ENCODE assay signal across 32 cellular contexts in the genomic region with DNA sequence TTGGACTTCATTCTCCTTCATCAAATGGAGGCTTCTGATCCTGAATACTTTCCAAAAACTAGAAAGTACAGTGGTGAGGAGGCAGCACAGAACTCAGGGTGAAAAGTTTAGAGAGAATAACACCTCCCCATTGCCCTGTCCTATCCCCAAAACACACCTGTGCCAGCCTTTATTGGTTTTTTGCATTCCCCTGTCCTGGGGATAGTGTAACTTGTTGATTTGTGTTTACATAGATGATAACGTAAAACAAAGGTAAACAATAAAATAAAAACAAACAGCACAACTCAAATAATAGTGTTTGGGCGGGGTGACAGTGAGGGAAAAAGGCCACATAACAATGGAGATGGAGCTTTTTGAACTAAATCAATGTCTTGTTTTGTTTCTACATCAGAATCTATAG.
"Had no signal": no experiment of that assay in that cellular context is flagged by ENCODE, and none has a peak within 500 bp of the region (broad histone marks: within the 10 kb centered on the region; RNA-seq: fewer than 3 reads in every experiment).

No MANE protein-coding gene starts in this region.

- H3K27ac ChIP-seq: adrenal gland, ascending aorta, body of pancreas, brain microvascular endothelial cell, breast epithelium, cardiac muscle cell had no signal

- H3K27me3 ChIP-seq: adrenal gland, ascending aorta, body of pancreas, brain microvascular endothelial cell, breast epithelium, cardiac muscle cell had no signal

- ATAC-seq: activated naive CD4-positive, alpha-beta T cell treated with anti-CD3 and anti-CD28 coated beads, Interleukin-2, amount 50 U/mL, for 72 hours; activated naive CD8-positive, alpha-beta T cell treated with anti-CD3 and anti-CD28 coated beads, Interleukin-2, amount 50 U/mL, for 24 hours; activated T-cell treated with anti-CD3 and anti-CD28 coated beads, Interleukin-2, amount 50 U/mL, for 4 hours; activated T-cell treated with anti-CD3 and anti-CD28 coated beads, Interleukin-2, amount 50 U/mL, for 72 hours; activated T-helper 17 cell treated with anti-CD3 and anti-CD28 coated beads, Interleukin-2, amount 50 U/mL, for 72 hours; body of pancreas had no signal

- DNase-seq: activated effector memory CD4-positive, alpha-beta T cell treated with anti-CD3 and anti-CD28 coated beads, Interleukin-2, amount 50 U/mL, for 16 hours; activated effector memory CD4-positive, alpha-beta T cell treated with Interleukin-2 at 50 U/mL for 16 hours; activated gamma-delta T cell; activated gamma-delta T cell treated with Interleukin-2 at 50 U/mL for 16 hours; activated naive CD4-positive, alpha-beta T cell; activated naive CD4-positive, alpha-beta T cell treated with anti-CD3 and anti-CD28 coated beads for 36 hours; activated naive CD4-positive, alpha-beta T cell treated with anti-CD3 and anti-CD28 coated beads, Interleukin-2, amount 10 ng/mL, durations not matched to agents 7 days and 5 days; activated naive CD4-positive, alpha-beta T cell treated with anti-CD3 and anti-CD28 coated beads, Interleukin-2, amount 50 U/mL, for 16 hours; activated naive CD4-positive, alpha-beta T cell treated with Interleukin-2 at 50 U/mL for 16 hours; activated naive CD8-positive, alpha-beta T cell treated with anti-CD3 and anti-CD28 coated beads for 36 hours; activated naive CD8-positive, alpha-beta T cell treated with anti-CD3 and anti-CD28 coated beads, Interleukin-2, amount 10 ng/mL, durations not matched to agents 7 days and 5 days; activated naive CD8-positive, alpha-beta T cell treated with anti-CD3 and anti-CD28 coated beads, Interleukin-2, amount 50 U/mL, for 24 hours; activated T-cell treated with anti-CD3 and anti-CD28 coated beads, Interleukin-2, amount 50 U/mL, for 1 hour; activated T-cell treated with anti-CD3 and anti-CD28 coated beads, Interleukin-2, amount 50 U/mL, for 24 hours; activated T-cell treated with anti-CD3 and anti-CD28 coated beads, Interleukin-2, amount 50 U/mL, for 4 hours; activated T-cell treated with anti-CD3 and anti-CD28 coated beads, Interleukin-2, amount 50 U/mL, for 48 hours; activated T-cell treated with anti-CD3 and anti-CD28 coated beads, Interleukin-2, amount 50 U/mL, for 72 hours; adrenal gland; amniotic stem cell; amygdala; anterior cingulate cortex; aorta; body of pancreas; brain microvascular endothelial cell; caudate nucleus; central memory CD4-positive, alpha-beta T cell; cerebellar nuclear complex had no signal

- H3K4me1 ChIP-seq: adrenal gland, ascending aorta, body of pancreas, breast epithelium had no signal

- H3K36me3 ChIP-seq: adrenal gland, ascending aorta, brain microvascular endothelial cell, breast epithelium, cardiac muscle cell had no signal

- H3K4me3 ChIP-seq: adrenal gland, ascending aorta, body of pancreas, breast epithelium, cardiac muscle cell had no signal

- H3K9me3 ChIP-seq: adrenal gland, ascending aorta, body of pancreas, breast epithelium had no signal
